In genomic region chr2:73827660-73828388, GRCh38 we compare ENCODE assay signal across 8 cellular contexts. TPM values are rescaled to one million over a fixed set of nuclear protein-coding genes. Genes with fewer than 3 reads are reported as not detected.
DNase-seq lines count a peak whose midpoint lies in the region; TF ChIP-seq lines count a peak whose summit lies in the region.

No MANE protein-coding gene starts in this region.

- no peak overlapping the region for H3K14ac ChIP-seq in neuronal stem cell (ENCODE audit: low read length)

- H2BK15ac ChIP-seq in neuronal stem cell (ENCODE audit: low read length): no peak overlapping the region

- H3K36me3 ChIP-seq in BE2C: no peaks in the 10 kb centered on the region
- H3K36me3 ChIP-seq in HUES64 (ENCODE audit: insufficient read depth, low read length): peaks cover 17% of the 10 kb centered on the region
- peaks cover 5 to 21% of the 10 kb centered on the region in 2 donors for H3K36me3 ChIP-seq in neuronal stem cell (replicated peaks in 1 of 2; ENCODE audit: control insufficient read depth in 2 of 2, insufficient read depth in 2 of 2, low read length in 2 of 2)

- peak overlapping the region; percentile 91 for H2AFZ ChIP-seq in neuronal stem cell (ENCODE audit: low read length)

- H3K18ac ChIP-seq in neuronal stem cell (ENCODE audit: low read length): no peak overlapping the region

- no peak overlapping the region for H4K8ac ChIP-seq in neuronal stem cell (ENCODE audit: low read depth, low read length)

- in situ Hi-C loops in KBM-7 (cut with MboI; ENCODE audit: low pct_unique_long_range_greater_than_20kb, low sequenced_read_pairs): loop anchor here (10.0 kb wide), 1 partner anchor 167 kb away; no protein-coding TSS in a partner anchor

- H2BK12ac ChIP-seq in neuronal stem cell (ENCODE audit: low read length): no peak overlapping the region

- H3K9me3 ChIP-seq in BE2C: no peaks in the 10 kb centered on the region
- H3K9me3 ChIP-seq in HUES64 (ENCODE audit: insufficient read depth, low read depth, low read length): no peaks in the 10 kb centered on the region; the same call in 1 of the 2 replicates
- peaks cover 0 to 2% of the 10 kb centered on the region in 2 donors for H3K9me3 ChIP-seq in neuronal stem cell (replicated peaks in 1 of 2; ENCODE audit: control insufficient read depth in 2 of 2, insufficient read depth in 1 of 2, low read depth in 1 of 2, low read length in 2 of 2)

- no peak overlapping the region for H3K4ac ChIP-seq in neuronal stem cell (ENCODE audit: low read length)

- H3K23ac ChIP-seq in neuronal stem cell (ENCODE audit: low read depth, low read length, poor library complexity): no peak overlapping the region

- H3K9ac ChIP-seq in HUES64 (ENCODE audit: low read depth, low read length): no peak overlapping the region
- no peak overlapping the region for H3K9ac ChIP-seq in neuronal stem cell (ENCODE audit: low read depth, low read length, poor library complexity)

- H3K4me3 ChIP-seq in BE2C (ENCODE audit: low read depth, low read length): peak overlapping the region; percentile 81
- H3K4me3 ChIP-seq in HUES64 (ENCODE audit: low read length): peak overlapping the region; percentile 79
- peak overlapping the region in 1 of 2 donors; percentile 64 for H3K4me3 ChIP-seq in neuronal stem cell (ENCODE audit: low read length in 2 of 2)

- 92% methylated on average over 8 of the region's 9 CpGs for WGBS in HUES64
- WGBS in neuronal stem cell (ENCODE audit: extremely low coverage in 2 of 2, insufficient read length in 2 of 2, insufficient replicate concordance in 1 of 2), 2 donors: no CpG with 5 or more reads among the region's 9 CpGs

- no peaks in the 10 kb centered on the region for H3K79me1 ChIP-seq in neuronal stem cell (ENCODE audit: low read depth, low read length)

- no peak overlapping the region for H3K27ac ChIP-seq in HUES64 (ENCODE audit: low read depth, low read length)
- peak overlapping the region; percentile 82 for H3K27ac ChIP-seq in caudate nucleus (ENCODE audit: low read depth, low read length)
- no peak overlapping the region for H3K27ac ChIP-seq in neuronal stem cell (replicated peaks; ENCODE audit: low read length)

- no peak for TF ChIP-seq CTCF in BE2C (IDR thresholded peaks at IDR 0.05; ENCODE audit: low read depth, low read length)

- no peak overlapping the region for H2BK120ac ChIP-seq in neuronal stem cell (ENCODE audit: low read depth, low read length)

- H3K4me2 ChIP-seq in neuronal stem cell (ENCODE audit: insufficient read depth, low read length, poor library complexity, severe bottlenecking): no peak overlapping the region

- H2BK5ac ChIP-seq in neuronal stem cell (ENCODE audit: low read length): no peak overlapping the region

- no peak for DNase-seq in BE2C
- no peak for DNase-seq in caudate nucleus (lab: John Stamatoyannopoulos, UW)
- DNase-seq in neuronal stem cell (ENCODE audit: low spot score): no peak
- DNase-seq in KBM-7: no peak
- DNase-seq in OCI-M2 (lab: John Stamatoyannopoulos, UW; ENCODE audit: unreplicated experiment): no peak
- no peak for DNase-seq in occipital lobe (lab: John Stamatoyannopoulos, UW)
- no peak for DNase-seq in NCI-H510A treated with DMSO at 0.1 percent for 48 hours (lab: John Stamatoyannopoulos, UW)

- no peak overlapping the region for H2AK5ac ChIP-seq in neuronal stem cell (ENCODE audit: low read depth, low read length)

- no peaks in the 10 kb centered on the region; the same call in 1 of the 2 replicates for H3K27me3 ChIP-seq in BE2C
- H3K27me3 ChIP-seq in HUES64 (ENCODE audit: insufficient read depth, low read length): peaks cover 26% of the 10 kb centered on the region
- H3K27me3 ChIP-seq in neuronal stem cell (ENCODE audit: control insufficient read depth in 3 of 3, insufficient read depth in 3 of 3, low read depth in 1 of 3, low read length in 3 of 3): peaks cover 0 to 3% (median 0%) of the 10 kb centered on the region in 3 experiments

- H3K4me1 ChIP-seq in BE2C (no peaks in the 10 kb centered on the region), HUES64 (ENCODE audit: insufficient read depth, low read length) (peaks cover 3% of the 10 kb centered on the region; the same call in 1 of the 2 replicates), neuronal stem cell (ENCODE audit: control insufficient read depth in 2 of 2, insufficient read depth in 1 of 2, low read depth in 1 of 2, low read length in 2 of 2) (peaks cover 1 to 9% of the 10 kb centered on the region in 2 donors)

- H4K91ac ChIP-seq in neuronal stem cell (ENCODE audit: low read depth, low read length, poor library complexity): no peak overlapping the region

RNA-seq across cellular contexts. Expression of gene STAMBP, which starts 0.9 kb away (rescaled TPM):
- polyA plus RNA-seq in BE2C (2012; ENCODE audit: insufficient read depth, insufficient read length, low read depth): 29.7 TPM
- 39.1 TPM for polyA plus RNA-seq in HUES64 (2013, experiment 1 of 2)
- 41.4 TPM for polyA plus RNA-seq in HUES64 (2013, experiment 2 of 2)
- 53.2 TPM for polyA plus RNA-seq in neuronal stem cell (2013, experiment 1 of 2)
- polyA plus RNA-seq in neuronal stem cell (2013, experiment 2 of 2): 52.9 TPM
- total RNA-seq in occipital lobe: 20.4 TPM

RNA-seq across cellular contexts. Expression of gene C2orf78, which starts 43.8 kb away (rescaled TPM):
- not detected for polyA plus RNA-seq in BE2C (2012; ENCODE audit: insufficient read depth, insufficient read length, low read depth)
- polyA plus RNA-seq in HUES64 (2013, experiment 1 of 2): 0.10 TPM
- polyA plus RNA-seq in HUES64 (2013, experiment 2 of 2): 0.44 TPM
- polyA plus RNA-seq in neuronal stem cell (2013, experiment 1 of 2): 0.03 TPM
- 0.01 TPM for polyA plus RNA-seq in neuronal stem cell (2013, experiment 2 of 2)
- total RNA-seq in occipital lobe: not detected

RNA-seq across cellular contexts. Expression of gene DUSP11, which starts 47.9 kb away (rescaled TPM):
- 5.2 TPM for polyA plus RNA-seq in BE2C (2012; ENCODE audit: insufficient read depth, insufficient read length, low read depth)
- 19.0 TPM for polyA plus RNA-seq in HUES64 (2013, experiment 1 of 2)
- 19.0 TPM for polyA plus RNA-seq in HUES64 (2013, experiment 2 of 2)
- 21.1 TPM for polyA plus RNA-seq in neuronal stem cell (2013, experiment 1 of 2)
- 22.7 TPM for polyA plus RNA-seq in neuronal stem cell (2013, experiment 2 of 2)
- 32.3 TPM for total RNA-seq in occipital lobe
